Comparison of ENCODE assay signal across 13 cellular contexts in genomic region chr22:43377486-43377995, GRCh38. TPM values are rescaled to one million over a fixed set of nuclear protein-coding genes. Genes with fewer than 3 reads are reported as not detected.
DNase-seq lines count a peak whose midpoint lies in the region; ATAC-seq, FAIRE-seq and TF ChIP-seq lines count a peak whose summit lies in the region.
"Had no signal": no experiment of that assay in that cellular context is flagged by ENCODE, and none has a peak within 500 bp of the region (broad histone marks: within the 10 kb centered on the region; RNA-seq: fewer than 3 reads in every experiment).

No MANE protein-coding gene starts in this region.

- no peak overlapping the region for H4K8ac ChIP-seq in neuronal stem cell (ENCODE audit: low read depth, low read length)

- no peak overlapping the region for H3K14ac ChIP-seq in neuronal stem cell (ENCODE audit: low read length)

- no peak for ATAC-seq in GM18505 (IDR thresholded peaks at IDR 0.05; ENCODE audit: unreplicated experiment)
- ATAC-seq: esophagus mucosa had no signal

- H3K4ac ChIP-seq in neuronal stem cell (ENCODE audit: low read length), result no peak overlapping the region

- H4K20me1 ChIP-seq in fibroblast of lung (ENCODE audit: control insufficient read depth, extremely low read depth, insufficient read depth, low read length), result no peaks in the 10 kb centered on the region

- no peak overlapping the region for H3K23ac ChIP-seq in neuronal stem cell (ENCODE audit: low read depth, low read length, poor library complexity)

- no peak overlapping the region for H3K4me2 ChIP-seq in fibroblast of lung (ENCODE audit: extremely low read depth, insufficient read depth, low read length)
- no peak overlapping the region for H3K4me2 ChIP-seq in neuronal stem cell (ENCODE audit: insufficient read depth, low read length, poor library complexity, severe bottlenecking)

- no peak overlapping the region for H3K9ac ChIP-seq in fibroblast of lung (ENCODE audit: insufficient read depth, low read length)
- H3K9ac ChIP-seq in neuronal stem cell (ENCODE audit: low read depth, low read length, poor library complexity), result no peak overlapping the region

- no peaks in the 10 kb centered on the region for H3K36me3 ChIP-seq in CD8-positive, alpha-beta memory T cell (ENCODE audit: insufficient read depth, low read length)
- H3K36me3 ChIP-seq in MG63, result no peaks in the 10 kb centered on the region
- H3K36me3 ChIP-seq in fibroblast of lung (ENCODE audit: control insufficient read depth, insufficient read depth, low read length), result no peaks in the 10 kb centered on the region
- no peaks in the 10 kb centered on the region for H3K36me3 ChIP-seq in neuronal stem cell (replicated peaks in 1 of 2; ENCODE audit: control insufficient read depth in 2 of 2, insufficient read depth in 2 of 2, low read length in 2 of 2)
- H3K36me3 ChIP-seq: WERI-Rb-1 had no signal

- H3K9me3 Mint-ChIP-seq in CD8-positive, alpha-beta memory T cell, result peaks cover 6 to 18% (median 9%) of the 10 kb centered on the region in 5 donors

- no peak for FAIRE-seq in RCC 7860 (lab: Jason Lieb, UNC)

- H3K4me1 ChIP-seq in CD8-positive, alpha-beta memory T cell (ENCODE audit: insufficient read depth, low read length), result peaks cover 24% of the 10 kb centered on the region
- no peaks in the 10 kb centered on the region for H3K4me1 ChIP-seq in fibroblast of lung (ENCODE audit: control insufficient read depth, extremely low read depth, insufficient read depth, low read length)
- H3K4me1 ChIP-seq in neuronal stem cell (ENCODE audit: control insufficient read depth in 2 of 2, insufficient read depth in 1 of 2, low read depth in 1 of 2, low read length in 2 of 2), result no peaks in the 10 kb centered on the region

- CTCF ChIA-PET in CD8-positive, alpha-beta memory T cell (lab: Charles Lee), result interaction anchor here (1.5 to 2.4 kb wide), 5 partner anchors 9 to 146 kb away, joined by 6 to 12 read pairs (median 8); no protein-coding TSS in a partner anchor

- no CpG with 5 or more reads among the region's 11 CpGs for WGBS in neuronal stem cell (ENCODE audit: extremely low coverage in 2 of 2, insufficient read length in 2 of 2, insufficient replicate concordance in 1 of 2), 2 donors

- no peaks in the 10 kb centered on the region for H3K79me1 ChIP-seq in neuronal stem cell (ENCODE audit: low read depth, low read length)

- H3K18ac ChIP-seq in neuronal stem cell (ENCODE audit: low read length), result peak overlapping the region; percentile 24

- POLR2A ChIA-PET in CD8-positive, alpha-beta memory T cell (lab: Charles Lee), result interaction anchor here (1.1 kb wide), 1 partner anchor 38 kb away, joined by 3 read pairs; no protein-coding TSS in a partner anchor

- H2BK5ac ChIP-seq in neuronal stem cell (ENCODE audit: low read length), result no peak overlapping the region

- H4K91ac ChIP-seq in neuronal stem cell (ENCODE audit: low read depth, low read length, poor library complexity), result no peak overlapping the region

- H2AK5ac ChIP-seq in neuronal stem cell (ENCODE audit: low read depth, low read length), result no peak overlapping the region

- TF ChIP-seq CTCF in fibroblast of lung (conservative IDR thresholded peaks at IDR 0.05 in 1 of 2, IDR thresholded peaks at IDR 0.05 in 1 of 2; ENCODE audit: low read depth in 1 of 2, low read length in 2 of 2), result no peak

- H2AFZ ChIP-seq in fibroblast of lung (ENCODE audit: low read length) (no peak overlapping the region), neuronal stem cell (ENCODE audit: low read length) (no peak overlapping the region)

- no peak overlapping the region for H2BK15ac ChIP-seq in neuronal stem cell (ENCODE audit: low read length)

- H3K36me3 Mint-ChIP-seq in CD8-positive, alpha-beta memory T cell, result peaks cover 0 to 9% (median 0%) of the 10 kb centered on the region in 3 donors

- H3K4me3 Mint-ChIP-seq in CD8-positive, alpha-beta memory T cell, result peak overlapping the region in 6 of 7 donors; percentile 41 to 71 (median 60)
- H3K4me3 Mint-ChIP-seq: activated naive CD4-positive, alpha-beta T cell treated with anti-CD3 and anti-CD28 coated beads for 36 hours had no signal

- H3K27me3 Mint-ChIP-seq in CD8-positive, alpha-beta memory T cell, result peaks cover 32 to 36% of the 10 kb centered on the region in 2 donors

- no peak overlapping the region for H2BK12ac ChIP-seq in neuronal stem cell (ENCODE audit: low read length)

- no peak overlapping the region for H2BK120ac ChIP-seq in neuronal stem cell (ENCODE audit: low read depth, low read length)

- DNase-seq in CD8-positive, alpha-beta memory T cell, result no peak
- DNase-seq in MG63 (peak; percentile 31), fibroblast of lung (ENCODE audit: low read depth in 2 of 2) (peak; percentile 3 to 76), neuronal stem cell (ENCODE audit: low spot score) (no peak), RCC 7860 (ENCODE audit: low spot score) (no peak), NCI-H187 (lab: John Stamatoyannopoulos, UW) (no peak), cerebellar nuclear complex (lab: John Stamatoyannopoulos, UW) (no peak)
- DNase-seq: activated naive CD4-positive, alpha-beta T cell treated with anti-CD3 and anti-CD28 coated beads for 36 hours; DMS 273 treated with DMSO at 0.1 percent for 48 hours; WERI-Rb-1 had no signal

- H3K27ac ChIP-seq in CD8-positive, alpha-beta memory T cell (ENCODE audit: low read depth, low read length), result no peak overlapping the region
- H3K27ac ChIP-seq in fibroblast of lung (ENCODE audit: insufficient read depth, low read length), result no peak overlapping the region
- H3K27ac ChIP-seq in neuronal stem cell (replicated peaks; ENCODE audit: low read length), result no peak overlapping the region
- H3K27ac ChIP-seq: WERI-Rb-1 had no signal

- no peaks in the 10 kb centered on the region for H3K9me3 ChIP-seq in CD8-positive, alpha-beta memory T cell (ENCODE audit: low read length)
- H3K9me3 ChIP-seq in MG63 (no peaks in the 10 kb centered on the region), fibroblast of lung (ENCODE audit: control insufficient read depth, insufficient read depth, low read depth, low read length) (no peaks in the 10 kb centered on the region), neuronal stem cell (replicated peaks in 1 of 2; ENCODE audit: control insufficient read depth in 2 of 2, insufficient read depth in 1 of 2, low read depth in 1 of 2, low read length in 2 of 2) (peaks cover 0 to 3% of the 10 kb centered on the region in 2 donors)

- H3K27ac Mint-ChIP-seq in CD8-positive, alpha-beta memory T cell, result peak overlapping the region in 6 of 8 donors; percentile 6 to 88 (median 64)
- H3K27ac Mint-ChIP-seq: activated naive CD4-positive, alpha-beta T cell treated with anti-CD3 and anti-CD28 coated beads for 36 hours had no signal

- no peaks in the 10 kb centered on the region for H3K79me2 ChIP-seq in fibroblast of lung (ENCODE audit: control insufficient read depth, insufficient read depth, low read length)

- peaks cover 35 to 60% (median 48%) of the 10 kb centered on the region in 3 donors for H3K4me1 Mint-ChIP-seq in CD8-positive, alpha-beta memory T cell

- peaks cover 23% of the 10 kb centered on the region for H3K27me3 ChIP-seq in CD8-positive, alpha-beta memory T cell (ENCODE audit: insufficient read depth, low read length, poor library complexity, severe bottlenecking)
- peaks cover 4% of the 10 kb centered on the region for H3K27me3 ChIP-seq in MG63
- peaks cover 4% of the 10 kb centered on the region for H3K27me3 ChIP-seq in fibroblast of lung (ENCODE audit: control insufficient read depth, insufficient read depth, low read length)
- H3K27me3 ChIP-seq in neuronal stem cell (ENCODE audit: control insufficient read depth in 3 of 3, insufficient read depth in 3 of 3, low read depth in 1 of 3, low read length in 3 of 3), result peaks cover 0 to 11% (median 0%) of the 10 kb centered on the region in 3 experiments

- no peak for TF ChIP-seq POLR2A in GM18505 (IDR thresholded peaks at IDR 0.05; ENCODE audit: borderline replicate concordance, extremely low read depth, insufficient read depth, insufficient read length)

- H3K4me3 ChIP-seq in CD8-positive, alpha-beta memory T cell (ENCODE audit: low read length), result no peak overlapping the region
- H3K4me3 ChIP-seq in MG63 (no peak overlapping the region), fibroblast of lung (replicated peaks in 1 of 4; ENCODE audit: control extremely low read depth in 1 of 4, insufficient read depth in 1 of 4, low read depth in 3 of 4, low read length in 4 of 4) (no peak overlapping the region), neuronal stem cell (ENCODE audit: low read length in 2 of 2) (no peak overlapping the region)

RNA-seq across cellular contexts. Expression of gene MPPED1, which starts 34.3 kb away (rescaled TPM):
- total RNA-seq in CD8-positive, alpha-beta memory T cell, result not detected
- polyA plus RNA-seq in CD8-positive, alpha-beta memory T cell, result not detected
- not detected in 2 replicates for total RNA-seq in MG63 (2014; rRNA removed; shearing (Covaris generic); ENCODE audit: low replicate concordance)
- not detected in 2 replicates for total RNA-seq in fibroblast of lung
- not detected in 2 replicates for polyA plus RNA-seq in fibroblast of lung
- polyA plus RNA-seq in fibroblast of lung (2012), result not detected in 2 replicates
- polyA minus RNA-seq in fibroblast of lung (ENCODE audit: low replicate concordance), result not detected in 2 replicates
- 37.3 TPM for polyA plus RNA-seq in neuronal stem cell (2013, experiment 1 of 2)
- polyA plus RNA-seq in neuronal stem cell (2013, experiment 2 of 2), result 37.4 TPM
- total RNA-seq: activated naive CD4-positive, alpha-beta T cell treated with anti-CD3 and anti-CD28 coated beads for 36 hours; esophagus mucosa; omental fat pad had no signal

RNA-seq across cellular contexts. Expression of gene SCUBE1, which starts 34.4 kb away (rescaled TPM):
- total RNA-seq in CD8-positive, alpha-beta memory T cell, result under 1 TPM; 0.07 to 0.33 TPM
- polyA plus RNA-seq in CD8-positive, alpha-beta memory T cell, result not detected
- 0.05 and 0.16 TPM in 2 replicates for total RNA-seq in MG63 (2014; rRNA removed; shearing (Covaris generic); ENCODE audit: low replicate concordance)
- total RNA-seq in fibroblast of lung, result 0.17 and 0.51 TPM in 2 replicates
- not detected in 2 replicates for polyA plus RNA-seq in fibroblast of lung
- not detected in 2 replicates for polyA plus RNA-seq in fibroblast of lung (2012)
- not detected in 2 replicates for polyA minus RNA-seq in fibroblast of lung (ENCODE audit: low replicate concordance)
- polyA plus RNA-seq in neuronal stem cell (2013, experiment 1 of 2), result 51.2 TPM
- polyA plus RNA-seq in neuronal stem cell (2013, experiment 2 of 2), result 50.9 TPM
- total RNA-seq: activated naive CD4-positive, alpha-beta T cell treated with anti-CD3 and anti-CD28 coated beads for 36 hours had no signal

Comparison
In these comparisons a context has a peak if more than half of its experiments do, and no peak if none do; other contexts are left out.
1. DNase-seq: peak in MG63 (single experiment) and fibroblast of lung (2 of 2); none in CD8-positive, alpha-beta memory T cell (0 of 5), neuronal stem cell (single experiment), RCC 7860 (single experiment), NCI-H187 (0 of 2) and cerebellar nuclear complex (0 of 2).